12 cellular contexts compared by ENCODE assay signal in genomic region chr14:67942311-67942710, GRCh38.
DNase-seq lines count a peak whose midpoint lies in the region; ATAC-seq, FAIRE-seq and TF ChIP-seq lines count a peak whose summit lies in the region.
"Had no signal": no experiment of that assay in that cellular context is flagged by ENCODE, and none has a peak within 500 bp of the region (broad histone marks: within the 10 kb centered on the region; RNA-seq: fewer than 3 reads in every experiment).

No MANE protein-coding gene starts in this region.

- H3K9me3 ChIP-seq in breast epithelium (no peaks in the 10 kb centered on the region), HepG2 (ENCODE audit: low read length) (no peaks in the 10 kb centered on the region), skeletal muscle tissue (ENCODE audit: control insufficient read depth in 3 of 3, low read length in 3 of 3) (no peaks in the 10 kb centered on the region), ovary (no peaks in the 10 kb centered on the region)

- no peak overlapping the region for H3K4me2 ChIP-seq in HepG2 (ENCODE audit: low read depth, low read length)

- no peak for FAIRE-seq in HepG2 (lab: Jason Lieb, UNC)

- H3K4me3 Mint-ChIP-seq in immature natural killer cell, result no peak overlapping the region
- H3K4me3 Mint-ChIP-seq: activated T-cell treated with anti-CD3 and anti-CD28 coated beads, Interleukin-2, amount 50 U/mL, for 24 hours had no signal

- TF ChIP-seq EP300 in HepG2 (IDR thresholded peaks at IDR 0.05; ENCODE audit: low read depth in 2 of 2, low read length in 2 of 2) (no peak), HepG2 (CRISPR knock-in tag; IDR thresholded peaks at IDR 0.05; ENCODE audit: borderline replicate concordance) (no peak), ovary (IDR thresholded peaks at IDR 0.05) (no peak)

- H3K27ac ChIP-seq in breast epithelium, result peak overlapping the region; percentile 86 to 89
- no peak overlapping the region for H3K27ac ChIP-seq in HepG2 (ENCODE audit: extremely low read length, insufficient read depth, low read length)
- peak overlapping the region; percentile 51 for H3K27ac ChIP-seq in skeletal muscle tissue (ENCODE audit: low read depth, low read length)
- H3K27ac ChIP-seq in ovary, result peak overlapping the region in 1 of 2 donors; percentile 87

- H3K27me3 Mint-ChIP-seq in immature natural killer cell (ENCODE audit: low read depth in 3 of 3), result peaks cover 0 to 5% (median 0%) of the 10 kb centered on the region in 3 donors
- H3K27me3 Mint-ChIP-seq: activated T-cell treated with anti-CD3 and anti-CD28 coated beads, Interleukin-2, amount 50 U/mL, for 24 hours had no signal

- H2AFZ ChIP-seq in HepG2 (ENCODE audit: low read length), result no peak overlapping the region

- H3K36me3 ChIP-seq in breast epithelium (no peaks in the 10 kb centered on the region), HepG2 (replicated peaks in 1 of 2; ENCODE audit: control insufficient read depth in 1 of 2, insufficient read depth in 2 of 2, low read length in 2 of 2) (no peaks in the 10 kb centered on the region), skeletal muscle tissue (ENCODE audit: control insufficient read depth in 3 of 3, insufficient read depth in 3 of 3, low read length in 3 of 3) (no peaks in the 10 kb centered on the region), ovary (no peaks in the 10 kb centered on the region)

- in situ Hi-C loops in HepG2 (cut with HindIII; ENCODE audit: extremely low pct_ligation_motif_present, low pct_unique_long_range_greater_than_20kb), result loop anchor here (10.0 to 25.0 kb wide), 2 partner anchors 302 to 720 kb away; no protein-coding TSS in a partner anchor

- H3K27ac Mint-ChIP-seq in immature natural killer cell, result no peak overlapping the region
- H3K27ac Mint-ChIP-seq: activated T-cell treated with anti-CD3 and anti-CD28 coated beads, Interleukin-2, amount 50 U/mL, for 24 hours had no signal

- peaks cover 0 to 6% of the 10 kb centered on the region in 2 donors for H3K4me1 Mint-ChIP-seq in immature natural killer cell

- DNase-seq in HCEC 1CT (peak; percentile 39), breast epithelium (ENCODE audit: low spot score in 2 of 2) (no peak), HepG2 (ENCODE audit: low spot score) (no peak), GM19238 (ENCODE audit: insufficient read length, low spot score) (no peak), T1000 (lab: John Stamatoyannopoulos, UW) (no peak), ovary (no peak), immature natural killer cell (no peak)
- DNase-seq: activated CD4-positive, CD25-positive, alpha-beta regulatory T cell; activated T-cell treated with anti-CD3 and anti-CD28 coated beads, Interleukin-2, amount 50 U/mL, for 24 hours; central memory CD4-positive, alpha-beta T cell; NCI-H2171 had no signal

- intact Hi-C loops in breast epithelium (cut with DNase I; ENCODE audit: low total_unique reads), result no loop called here
- intact Hi-C loops in HepG2 (cut with micrococcal nuclease; ENCODE audit: unreplicated experiment), result loop anchor here (1.0 to 10.0 kb wide), 3 partner anchors 306 to 900 kb away; no protein-coding TSS in a partner anchor
- intact Hi-C loops in ovary (cut with DNase I), result loop anchor here in 3 of 4 donors (5.0 to 10.0 kb wide), 3 partner anchors 302 to 715 kb away; no protein-coding TSS in a partner anchor

- no peaks in the 10 kb centered on the region for H3K36me3 Mint-ChIP-seq in immature natural killer cell

- TF ChIP-seq POLR2A in breast epithelium (IDR thresholded peaks at IDR 0.05) (no peak), HepG2 (IDR thresholded peaks at IDR 0.05; ENCODE audit: insufficient read depth in 1 of 2, low read depth in 2 of 2, low read length in 2 of 2) (no peak), ovary (IDR thresholded peaks at IDR 0.05) (no peak)

- TF ChIP-seq RAD21 in HepG2 (CRISPR knock-in tag; IDR thresholded peaks at IDR 0.05), result no peak

- no peaks in the 10 kb centered on the region for H3K9me3 Mint-ChIP-seq in immature natural killer cell
- H3K9me3 Mint-ChIP-seq: activated T-cell treated with anti-CD3 and anti-CD28 coated beads, Interleukin-2, amount 50 U/mL, for 24 hours had no signal

- BruUV-seq in HepG2 (replicated peaks; lab: Mats Ljungman, UMichigan), result no TSS peak

- CTCF ChIA-PET in HepG2 (lab: Yijun Ruan, JAX; ENCODE audit: low intra/inter-chr PET ratio, low total read pairs), result no interaction called here

- 82% methylated on average over 3 of the region's 3 CpGs for WGBS in HepG2 (ENCODE audit: low lambda C conversion rate)
- 44 to 64% (median 48%) methylated on average over 3 of the region's 3 CpGs for WGBS in ovary, 3 donors

- H3K9ac ChIP-seq in HepG2 (ENCODE audit: insufficient read depth, low read depth, low read length) (no peak overlapping the region), skeletal muscle tissue (ENCODE audit: low read depth in 1 of 3, low read length in 3 of 3) (no peak overlapping the region)

- no peak for ATAC-seq in HepG2

- H3K4me1 ChIP-seq in breast epithelium (peaks cover 9 to 26% of the 10 kb centered on the region in 2 donors), HepG2 (ENCODE audit: insufficient read depth, low read length) (peaks cover 42% of the 10 kb centered on the region), skeletal muscle tissue (ENCODE audit: control insufficient read depth in 3 of 3, insufficient read depth in 3 of 3, low read length in 3 of 3) (peaks cover 10 to 19% (median 18%) of the 10 kb centered on the region in 3 donors), ovary (ENCODE audit: insufficient read depth) (peaks cover 14% of the 10 kb centered on the region)

- TF ChIP-seq CTCF in breast epithelium (IDR thresholded peaks at IDR 0.05), result no peak
- TF ChIP-seq CTCF in HepG2 (CRISPR knock-in tag; IDR thresholded peaks at IDR 0.05), result no peak
- TF ChIP-seq CTCF in ovary (IDR thresholded peaks at IDR 0.05), result no peak

- no peaks in the 10 kb centered on the region for H3K79me2 ChIP-seq in HepG2 (ENCODE audit: insufficient read depth, low read length)

- H3K27me3 ChIP-seq in breast epithelium (no peaks in the 10 kb centered on the region), HepG2 (ENCODE audit: control insufficient read depth in 1 of 2, insufficient read depth in 2 of 2, low read length in 2 of 2) (no peaks in the 10 kb centered on the region), skeletal muscle tissue (ENCODE audit: control insufficient read depth in 3 of 3, insufficient read depth in 3 of 3, low read length in 3 of 3) (no peaks in the 10 kb centered on the region), ovary (no peaks in the 10 kb centered on the region)

- POLR2A ChIA-PET in HepG2 (lab: Yijun Ruan, JAX), result interaction anchor here (1.2 kb wide), 1 partner anchor 881 kb away, joined by 3 read pairs; no protein-coding TSS in a partner anchor

- no peak overlapping the region for H3K4me3 ChIP-seq in breast epithelium
- no peak overlapping the region for H3K4me3 ChIP-seq in HepG2 (replicated peaks in 1 of 3; ENCODE audit: insufficient read depth in 1 of 3, low read depth in 2 of 3, low read length in 3 of 3)
- no peak overlapping the region for H3K4me3 ChIP-seq in skeletal muscle tissue (ENCODE audit: low read length in 3 of 3)
- H3K4me3 ChIP-seq in ovary, result no peak overlapping the region

- no peaks in the 10 kb centered on the region for H4K20me1 ChIP-seq in HepG2 (ENCODE audit: insufficient read depth, low read length)

TF ChIP-seq in HepG2, 621 proteins besides CTCF, POLR2A, EP300 and RAD21:
- TF ChIP-seq ZNF782 (CRISPR knock-in tag; IDR thresholded peaks at IDR 0.05; ENCODE audit: borderline replicate concordance) (no peak), ZNF354B (CRISPR knock-in tag; IDR thresholded peaks at IDR 0.05) (no peak), ZBTB21 (CRISPR knock-in tag; IDR thresholded peaks at IDR 0.05) (no peak), ZNF850 (CRISPR knock-in tag; conservative IDR thresholded peaks at IDR 0.05) (no peak), FOXA3 (CRISPR knock-in tag; IDR thresholded peaks at IDR 0.05) (no peak), SOX13 (IDR thresholded peaks at IDR 0.05) (no peak), SOX13 (CRISPR knock-in tag; conservative IDR thresholded peaks at IDR 0.05 in 1 of 2, IDR thresholded peaks at IDR 0.05 in 1 of 2) (no peak), ZEB1 (IDR thresholded peaks at IDR 0.05; ENCODE audit: insufficient replicate concordance, low read depth) (no peak), MAFK (conservative IDR thresholded peaks at IDR 0.05 in 1 of 2, IDR thresholded peaks at IDR 0.05 in 1 of 2; ENCODE audit: low read length in 2 of 2) (peak; percentile 53 to 78; a peak in 2 of 4 replicates), ZNF556 (CRISPR knock-in tag; IDR thresholded peaks at IDR 0.05; ENCODE audit: borderline replicate concordance) (no peak), ZNF550 (CRISPR knock-in tag; IDR thresholded peaks at IDR 0.05; ENCODE audit: borderline replicate concordance) (no peak), MAFF (IDR thresholded peaks at IDR 0.05; ENCODE audit: low read depth, low read length) (peak; percentile 79), KLF6 (CRISPR knock-in tag; IDR thresholded peaks at IDR 0.05) (no peak), HOXA9 (CRISPR knock-in tag; IDR thresholded peaks at IDR 0.05; ENCODE audit: borderline replicate concordance) (no peak), TEAD3 (CRISPR knock-in tag; optimal IDR thresholded peaks at IDR 0.05; ENCODE audit: borderline replicate concordance) (no peak)
